Comparison of ENCODE assay signal across 24 cellular contexts in genomic region chr3:189502256-189502655, GRCh38.
"Had no signal": no experiment of that assay in that cellular context is flagged by ENCODE, and none has a peak within 500 bp of the region (broad histone marks: within the 10 kb centered on the region; RNA-seq: fewer than 3 reads in every experiment).

No MANE protein-coding gene starts in this region.

- H3K27ac Mint-ChIP-seq: activated B cell treated with CpG ODN at 0.5 μM for 24 hours; activated naive CD4-positive, alpha-beta T cell treated with anti-CD3 and anti-CD28 coated beads, Interleukin-2, amount 50 U/mL, for 24 hours; brain had no signal

- H3K36me3 Mint-ChIP-seq: brain had no signal

- H3K27me3 Mint-ChIP-seq: activated CD4-positive, alpha-beta T cell treated with anti-CD3 and anti-CD28 coated beads, Interleukin-2, amount 10 ng/mL, durations not matched to agents 24 days and 14 days; brain; central memory CD8-positive, alpha-beta T cell had no signal

- H3K4me3 Mint-ChIP-seq: activated B cell treated with CpG ODN at 0.5 μM for 24 hours; activated naive CD4-positive, alpha-beta T cell treated with anti-CD3 and anti-CD28 coated beads, Interleukin-2, amount 50 U/mL, for 24 hours; brain; central memory CD8-positive, alpha-beta T cell had no signal

- H3K4me1 Mint-ChIP-seq: brain had no signal

- H2AFZ ChIP-seq: PC-9 had no signal

- H3K4me2 ChIP-seq: PC-9 had no signal

- H3K27ac ChIP-seq: PC-9 had no signal

- DNase-seq: activated B cell treated with CpG ODN at 0.5 μM for 24 hours; activated CD4-positive, alpha-beta T cell treated with anti-CD3 and anti-CD28 coated beads for 1 hour; activated CD4-positive, alpha-beta T cell treated with anti-CD3 and anti-CD28 coated beads, Interleukin-2, amount 10 ng/mL, durations not matched to agents 24 days and 14 days; activated CD4-positive, alpha-beta T cell treated with anti-CD3 and anti-CD28 coated beads, Interleukin-2, amount 50 U/mL, for 48 hours; activated CD8-positive, alpha-beta memory T cell treated with anti-CD3 and anti-CD28 coated beads, Interleukin-2, amount 50 U/mL, for 4 hours; activated effector memory CD4-positive, alpha-beta T cell treated with Interleukin-2 at 50 U/mL for 16 hours; activated naive CD4-positive, alpha-beta T cell; activated T-cell treated with anti-CD3 and anti-CD28 coated beads, Interleukin-2, amount 50 U/mL, for 72 hours; amygdala; cortex of kidney; NCI-H1092; NCI-H1417; NCI-H2029; NCI-H2107; NCI-H2171 treated with DMSO at 0.1 percent for 48 hours; NCI-H526; NCI-H774; PC-9; SHP77 treated with DMSO at 0.1 percent for 48 hours; T-helper 17 cell; T-helper 9 cell had no signal

- H3K4me3 ChIP-seq: PC-9 had no signal
